17 cellular contexts compared by ENCODE assay signal in genomic region chr9:94718936-94719335, GRCh38.
"Had no signal": no experiment of that assay in that cellular context is flagged by ENCODE, and none has a peak within 500 bp of the region (broad histone marks: within the 10 kb centered on the region; RNA-seq: fewer than 3 reads in every experiment).

No MANE protein-coding gene starts in this region.

- H3K4me3 ChIP-seq: breast epithelium, colonic mucosa, dorsolateral prefrontal cortex, left lung, right lobe of liver, skin epidermis had no signal

- DNase-seq: activated gamma-delta T cell treated with Interleukin-2 at 50 U/mL for 16 hours; activated T-cell treated with anti-CD3 and anti-CD28 coated beads, Interleukin-2, amount 50 U/mL, for 1 hour; colonic mucosa; dorsolateral prefrontal cortex; effector memory CD8-positive, alpha-beta T cell; kidney; left lung; natural killer cell; right lobe of liver; SK-N-SH; stimulated activated CD4-positive, alpha-beta T cell treated with anti-CD3 and anti-CD28 coated beads, Interleukin-1b, Interleukin-23, amount 100 ng/mL, for 48 hours; stimulated activated naive CD8-positive, alpha-beta T cell treated with anti-CD3 and anti-CD28 coated beads, Interleukin-15, amount 100 ng/mL, for 72 hours; T-helper 2 cell had no signal

- H3K9me3 ChIP-seq: breast epithelium, colonic mucosa, left lung, right lobe of liver, SK-N-SH had no signal

- H3K27me3 ChIP-seq: breast epithelium, colonic mucosa, dorsolateral prefrontal cortex, left lung, right lobe of liver had no signal

- H3K4me1 ChIP-seq: breast epithelium, colonic mucosa, left lung, right lobe of liver had no signal

- H3K9ac ChIP-seq: SK-N-SH had no signal

- ATAC-seq: activated naive CD4-positive, alpha-beta T cell treated with anti-CD3 and anti-CD28 coated beads, Interleukin-2, amount 50 U/mL, for 72 hours; effector memory CD8-positive, alpha-beta T cell; left lung; natural killer cell; right lobe of liver; stimulated activated effector memory CD8-positive, alpha-beta T cell treated with anti-CD3 and anti-CD28 coated beads, Interleukin-12 subunit alpha, Interleukin-12 subunit beta, amount 100 ng/mL, for 72 hours; stimulated activated naive CD8-positive, alpha-beta T cell treated with anti-CD3 and anti-CD28 coated beads, Interleukin-15, amount 100 ng/mL, for 72 hours had no signal

- FAIRE-seq: kidney had no signal

- H3K36me3 ChIP-seq: breast epithelium, colonic mucosa, left lung, right lobe of liver had no signal

- H3K27ac ChIP-seq: breast epithelium, colonic mucosa, left lung, right lobe of liver, skin epidermis had no signal

- H3K4me2 ChIP-seq: SK-N-SH had no signal

- H3K9me2 ChIP-seq: SK-N-SH had no signal
